Comparison of ENCODE assay signal across 9 cellular contexts in the genomic region with DNA sequence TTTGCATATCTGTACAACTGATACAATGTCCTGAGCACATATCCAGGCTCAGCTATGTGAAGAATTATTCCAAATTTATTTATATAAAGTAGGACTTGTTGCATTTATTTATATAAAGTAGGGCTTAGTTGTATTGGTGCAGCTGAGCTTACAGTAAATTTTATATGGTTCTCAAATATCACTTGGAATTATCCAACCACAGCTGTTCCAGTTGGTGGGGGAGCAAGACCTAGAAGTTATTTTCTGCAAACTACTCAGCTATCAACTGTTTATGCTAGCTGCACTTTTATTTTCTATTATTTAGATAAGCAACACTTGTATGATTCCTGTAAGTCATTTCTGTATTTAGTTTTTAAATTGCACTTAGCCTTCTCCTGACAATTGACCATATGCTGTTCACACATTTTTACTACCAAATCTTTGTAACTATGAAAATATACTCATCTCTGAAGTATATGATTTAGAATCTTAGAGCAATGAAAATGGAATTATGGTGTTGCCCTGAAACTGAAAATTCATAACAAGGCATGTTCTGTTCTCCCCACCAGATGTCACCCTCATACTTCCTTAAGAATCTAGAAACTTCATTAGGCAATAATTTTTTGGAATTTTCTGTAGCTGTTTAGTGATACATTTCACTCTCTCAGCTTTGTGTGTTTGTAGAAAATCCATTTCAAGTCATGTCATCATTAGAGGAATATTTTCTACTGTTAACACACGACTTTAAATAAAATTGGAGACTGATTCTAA.
DNase-seq lines count a peak whose midpoint lies in the region; ATAC-seq and TF ChIP-seq lines count a peak whose summit lies in the region.
"Had no signal": no experiment of that assay in that cellular context is flagged by ENCODE, and none has a peak within 500 bp of the region (broad histone marks: within the 10 kb centered on the region; RNA-seq: fewer than 3 reads in every experiment).

No MANE protein-coding gene starts in this region.

- TF ChIP-seq POLR2A in breast epithelium (IDR thresholded peaks at IDR 0.05), result no peak

- no peak overlapping the region for H3K4me3 Mint-ChIP-seq in MCF 10A (ENCODE audit: unreplicated experiment)

- intact Hi-C loops in MCF 10A (cut with micrococcal nuclease), result loop anchor here (1.0 to 2.0 kb wide), 5 partner anchors 61 to 1852 kb away; no protein-coding TSS in a partner anchor
- intact Hi-C loops in breast epithelium (cut with DNase I; ENCODE audit: low total_unique reads), result no loop called here
- intact Hi-C loops in upper lobe of right lung (cut with DNase I), result no loop called here

- H3K4me1 ChIP-seq in breast epithelium, result no peaks in the 10 kb centered on the region
- no peaks in the 10 kb centered on the region for H3K4me1 ChIP-seq in upper lobe of right lung

- H3K9me3 ChIP-seq in breast epithelium, result no peaks in the 10 kb centered on the region
- no peaks in the 10 kb centered on the region for H3K9me3 ChIP-seq in upper lobe of right lung

- POLR2A ChIA-PET in MCF 10A (lab: Yijun Ruan, JAX), result interaction anchor here (0.6 to 0.7 kb wide), 2 partner anchors 15 to 1762 kb away, joined by 3 read pairs; no protein-coding TSS in a partner anchor

- DNase-seq in MCF 10A (ENCODE audit: unreplicated experiment), result peak; percentile 40
- no peak for DNase-seq in breast epithelium (ENCODE audit: low spot score in 2 of 2)
- DNase-seq in NCI-H774 (lab: John Stamatoyannopoulos, UW), result peak; percentile 45
- DNase-seq in fibroblast of gingiva (ENCODE audit: low read depth), result peak; percentile 18
- DNase-seq in upper lobe of right lung, result no peak
- no peak for DNase-seq in D341Med (ENCODE audit: low spot score)
- DNase-seq in T-helper 9 cell, result no peak
- no peak for DNase-seq in stimulated activated CD4-positive, alpha-beta T cell treated with anti-CD3 and anti-CD28 coated beads, Interleukin-4, amount 100 ng/mL, for 4 hours
- DNase-seq: activated CD4-positive, CD25-positive, alpha-beta regulatory T cell treated with anti-CD3 and anti-CD28 coated beads, Interleukin-2, amount 50 U/mL, for 72 hours had no signal

- H3K27ac ChIP-seq in breast epithelium, result no peak overlapping the region
- no peak overlapping the region for H3K27ac ChIP-seq in upper lobe of right lung

- CTCF ChIA-PET in MCF 10A (lab: Yijun Ruan, JAX), result interaction anchor here (0.5 to 1.5 kb wide), 20 partner anchors 9 to 1988 kb away, joined by 3 to 7 read pairs (median 3); no protein-coding TSS in a partner anchor

- no peaks in the 10 kb centered on the region for H3K27me3 Mint-ChIP-seq in MCF 10A (ENCODE audit: insufficient read depth, unreplicated experiment)

- no TSS peak for BruUV-seq in MCF 10A (replicated peaks; lab: Mats Ljungman, UMichigan)

- no peak overlapping the region for H3K4me3 ChIP-seq in breast epithelium
- no peak overlapping the region for H3K4me3 ChIP-seq in upper lobe of right lung

- H3K27ac Mint-ChIP-seq in MCF 10A (ENCODE audit: low read depth, unreplicated experiment), result no peak overlapping the region

- peak; percentile 61 for TF ChIP-seq CTCF in MCF 10A (IDR thresholded peaks at IDR 0.05; ENCODE audit: unreplicated experiment)
- no peak for TF ChIP-seq CTCF in breast epithelium (IDR thresholded peaks at IDR 0.05)
- TF ChIP-seq CTCF in upper lobe of right lung (IDR thresholded peaks at IDR 0.05), result peak; percentile 17

- no peaks in the 10 kb centered on the region for H3K4me1 Mint-ChIP-seq in MCF 10A (ENCODE audit: insufficient read depth, unreplicated experiment)

- H3K27me3 ChIP-seq in breast epithelium, result no peaks in the 10 kb centered on the region
- H3K27me3 ChIP-seq in upper lobe of right lung, result no peaks in the 10 kb centered on the region

- peaks cover 5% of the 10 kb centered on the region for H3K36me3 Mint-ChIP-seq in MCF 10A (ENCODE audit: insufficient read depth, unreplicated experiment)

- H3K9me3 Mint-ChIP-seq in MCF 10A (ENCODE audit: unreplicated experiment), result no peaks in the 10 kb centered on the region

- H3K36me3 ChIP-seq in breast epithelium (no peaks in the 10 kb centered on the region), upper lobe of right lung (no peaks in the 10 kb centered on the region)

- no peak for ATAC-seq in upper lobe of right lung

Comparison
In these comparisons a context has a peak if more than half of its experiments do, and no peak if none do; other contexts are left out.
1. DNase-seq: peak in MCF 10A (single experiment), NCI-H774 (single experiment) and fibroblast of gingiva (single experiment); none in breast epithelium (0 of 2), upper lobe of right lung (single experiment), D341Med (single experiment), T-helper 9 cell (single experiment) and stimulated activated CD4-positive, alpha-beta T cell treated with anti-CD3 and anti-CD28 coated beads, Interleukin-4, amount 100 ng/mL, for 4 hours (0 of 2).
2. CTCF ChIP-seq: peak in MCF 10A (single experiment) and upper lobe of right lung (single experiment); none in breast epithelium (0 of 3).